21 cellular contexts compared by ENCODE assay signal in genomic region chr11:111908639-111909305, GRCh38. TPM values are rescaled to one million over a fixed set of nuclear protein-coding genes. Genes with fewer than 3 reads are reported as not detected.
DNase-seq lines count a peak whose midpoint lies in the region; TF ChIP-seq lines count a peak whose summit lies in the region.
"Had no signal": no experiment of that assay in that cellular context is flagged by ENCODE, and none has a peak within 500 bp of the region (broad histone marks: within the 10 kb centered on the region; RNA-seq: fewer than 3 reads in every experiment).

No MANE protein-coding gene starts in this region.

- no peaks in the 10 kb centered on the region for H3K9me3 ChIP-seq in mesenchymal stem cell (ENCODE audit: control insufficient read depth, low read length)
- H3K9me3 ChIP-seq in stomach smooth muscle (ENCODE audit: control insufficient read depth in 2 of 2, low read length in 2 of 2): no peaks in the 10 kb centered on the region
- H3K9me3 ChIP-seq in stomach: no peaks in the 10 kb centered on the region
- H3K9me3 ChIP-seq: adrenal gland had no signal

- no peak for TF ChIP-seq POLR2A in stomach (IDR thresholded peaks at IDR 0.05)

- H2AK5ac ChIP-seq in mesenchymal stem cell (ENCODE audit: low read length, severe bottlenecking): no peak overlapping the region

- no peaks in the 10 kb centered on the region for H3K79me1 ChIP-seq in mesenchymal stem cell (replicated peaks; ENCODE audit: low read length, poor library complexity, severe bottlenecking)

- peaks cover 10% of the 10 kb centered on the region for H3K4me1 ChIP-seq in mesenchymal stem cell (ENCODE audit: control insufficient read depth, insufficient read depth, low read depth, low read length)
- H3K4me1 ChIP-seq in stomach smooth muscle (ENCODE audit: control insufficient read depth, insufficient read depth, low read length): peaks cover 41% of the 10 kb centered on the region
- peaks cover 0 to 27% (median 11%) of the 10 kb centered on the region in 4 donors for H3K4me1 ChIP-seq in stomach

- no peak for TF ChIP-seq CTCF in stomach (IDR thresholded peaks at IDR 0.05)

- H3K27me3 ChIP-seq in mesenchymal stem cell (ENCODE audit: control insufficient read depth in 1 of 2, insufficient read depth in 1 of 2, low read length in 2 of 2) (peaks cover 0 to 17% of the 10 kb centered on the region in 2 experiments), stomach smooth muscle (ENCODE audit: control insufficient read depth in 1 of 2, insufficient read depth in 2 of 2, low read length in 2 of 2) (no peaks in the 10 kb centered on the region), stomach (peaks cover 0 to 14% (median 10%) of the 10 kb centered on the region in 3 donors)
- H3K27me3 ChIP-seq: adrenal gland, neural progenitor cell had no signal

- H2BK120ac ChIP-seq in mesenchymal stem cell (ENCODE audit: low read depth, low read length): no peak overlapping the region

- H4K8ac ChIP-seq in mesenchymal stem cell (ENCODE audit: low read length): no peak overlapping the region

- TF ChIP-seq EP300 in stomach (IDR thresholded peaks at IDR 0.05): no peak

- 91% methylated on average over 5 of the region's 5 CpGs for WGBS in mesenchymal stem cell
- 75 to 80% (median 80%) methylated on average over 5 of the region's 5 CpGs for WGBS in stomach, 5 donors

- no peak overlapping the region for H2AFZ ChIP-seq in mesenchymal stem cell (ENCODE audit: low read depth, low read length)
- H2AFZ ChIP-seq: neural progenitor cell had no signal

- no peak overlapping the region for H2BK15ac ChIP-seq in mesenchymal stem cell (ENCODE audit: low read depth, poor library complexity, severe bottlenecking)

- H3K27ac ChIP-seq in caudate nucleus (ENCODE audit: low read depth, low read length): peak overlapping the region; percentile 99
- no peak overlapping the region for H3K27ac ChIP-seq in mesenchymal stem cell (ENCODE audit: low read length, poor library complexity, severe bottlenecking)
- peak overlapping the region; percentile 94 for H3K27ac ChIP-seq in stomach smooth muscle (ENCODE audit: low read length)
- peak overlapping the region in 2 of 5 donors; percentile 4 to 94 for H3K27ac ChIP-seq in stomach
- H3K27ac ChIP-seq: adrenal gland, neural progenitor cell had no signal

- no peak overlapping the region for H2BK12ac ChIP-seq in mesenchymal stem cell (ENCODE audit: low read length in 2 of 2)

- H3K14ac ChIP-seq in mesenchymal stem cell (ENCODE audit: low read length in 2 of 2): no peak overlapping the region

- in situ Hi-C loops in G401 (cut with HindIII; ENCODE audit: low sequenced_read_pairs): no loop called here

- H3K9ac ChIP-seq in mesenchymal stem cell (ENCODE audit: low read length) (peak overlapping the region; percentile 97), stomach smooth muscle (ENCODE audit: low read length in 2 of 2) (peak overlapping the region in 1 of 2 donors; percentile 0)
- H3K9ac ChIP-seq: neural progenitor cell had no signal

- no peak overlapping the region for H4K91ac ChIP-seq in mesenchymal stem cell (ENCODE audit: low read length)

- H3K18ac ChIP-seq in mesenchymal stem cell (ENCODE audit: low read depth in 1 of 2, low read length in 2 of 2): no peak overlapping the region

- no peak overlapping the region for H3K4me2 ChIP-seq in mesenchymal stem cell (ENCODE audit: low read length, poor library complexity, severe bottlenecking)
- H3K4me2 ChIP-seq: neural progenitor cell had no signal

- H2BK5ac ChIP-seq in mesenchymal stem cell (ENCODE audit: low read depth, low read length, poor library complexity, severe bottlenecking): no peak overlapping the region

- intact Hi-C loops in stomach (cut with DNase I; ENCODE audit: low total_unique reads): no loop called here

- no peak overlapping the region for H3K4ac ChIP-seq in mesenchymal stem cell (ENCODE audit: low read depth in 1 of 2, low read length in 2 of 2)

- DNase-seq in G401 (ENCODE audit: low spot score) (peak; percentile 13), caudate nucleus (lab: John Stamatoyannopoulos, UW) (no peak), mesenchymal stem cell (no peak), stomach (no peak), NCI-H524 treated with DMSO at 0.1 percent for 48 hours (lab: John Stamatoyannopoulos, UW) (no peak), NCI-H2196 (lab: John Stamatoyannopoulos, UW; ENCODE audit: unreplicated experiment) (no peak), DMS 273 treated with DMSO at 0.1 percent for 48 hours (lab: John Stamatoyannopoulos, UW) (no peak)
- DNase-seq: activated CD4-positive, alpha-beta T cell treated with anti-CD3 and anti-CD28 coated beads, Interleukin-2, amount 10 ng/mL, durations not matched to agents 7 days and 5 days; activated CD8-positive, alpha-beta memory T cell treated with anti-CD3 and anti-CD28 coated beads, Interleukin-2, amount 50 U/mL, for 4 hours; activated effector memory CD4-positive, alpha-beta T cell treated with Interleukin-2 at 50 U/mL for 16 hours; adrenal gland; DMS153; HCEC 1CT; NCI-H1436; NCI-H526 treated with DMSO at 0.1 percent for 48 hours; SHP77; stimulated activated naive B cell treated with anti-CD40 and anti-IgM and Interleukin-4, amounts not matched to agents 10 μg/mL and 1 μg/mL and 100 μg/mL, for 72 hours had no signal

- H3K4me3 ChIP-seq in mesenchymal stem cell (ENCODE audit: insufficient read depth in 1 of 2, low read depth in 1 of 2, low read length in 2 of 2) (no peak overlapping the region), stomach smooth muscle (ENCODE audit: low read length in 2 of 2) (peak overlapping the region in 1 of 2 donors; percentile 83), stomach (peak overlapping the region in 1 of 4 donors; percentile 46)
- H3K4me3 ChIP-seq: neural progenitor cell had no signal

- no peak overlapping the region for H3K23ac ChIP-seq in mesenchymal stem cell (ENCODE audit: low read length in 2 of 2)

- peaks cover 0 to 40% of the 10 kb centered on the region in 2 experiments for H3K36me3 ChIP-seq in mesenchymal stem cell (ENCODE audit: control insufficient read depth in 1 of 2, insufficient read depth in 2 of 2, low read depth in 1 of 2, low read length in 2 of 2)
- peaks cover 2 to 14% of the 10 kb centered on the region in 2 donors for H3K36me3 ChIP-seq in stomach smooth muscle (ENCODE audit: control insufficient read depth in 2 of 2, insufficient read depth in 2 of 2, low read length in 2 of 2)
- H3K36me3 ChIP-seq in stomach: peaks cover 0 to 13% (median 0%) of the 10 kb centered on the region in 4 donors
- H3K36me3 ChIP-seq: adrenal gland, neural progenitor cell had no signal

RNA-seq across cellular contexts. Expression of gene CRYAB, which starts 2.8 kb away (rescaled TPM):
- 153 and 175 TPM in 2 replicates for total RNA-seq in G401 (2014; rRNA removed; shearing (Covaris generic))
- 9.0 TPM for polyA plus RNA-seq in mesenchymal stem cell (2013, experiment 1 of 2)
- polyA plus RNA-seq in mesenchymal stem cell (2013, experiment 2 of 2): 9.8 TPM
- 100 to 1,000 TPM in 2 of 5 donors, 10 to 100 TPM in 3; 28.4 to 207 (median 47.3) TPM for total RNA-seq in stomach
- polyA plus RNA-seq in stomach: 100 to 1,000 TPM in 1 of 3 donors, 10 to 100 TPM in 2; 75.6 to 122 (median 85.7) TPM
- total RNA-seq: activated CD4-positive, alpha-beta T cell treated with anti-CD3 and anti-CD28 coated beads, Interleukin-2, amount 10 ng/mL, durations not matched to agents 7 days and 5 days; OCI-LY7 had no signal

RNA-seq across cellular contexts. Expression of gene HSPB2, which starts 3.8 kb away (rescaled TPM):
- total RNA-seq in G401 (2014; rRNA removed; shearing (Covaris generic)): 11.7 and 30.6 TPM in 2 replicates
- 0.10 TPM for polyA plus RNA-seq in mesenchymal stem cell (2013, experiment 1 of 2)
- polyA plus RNA-seq in mesenchymal stem cell (2013, experiment 2 of 2): not detected
- total RNA-seq in stomach: under 1 TPM in 1 of 5 donors, not detected in 4; 0.37 TPM
- polyA plus RNA-seq in stomach: 1 to 10 TPM; 2.0 to 5.1 (median 4.0) TPM
- total RNA-seq: activated CD4-positive, alpha-beta T cell treated with anti-CD3 and anti-CD28 coated beads, Interleukin-2, amount 10 ng/mL, durations not matched to agents 7 days and 5 days; M059J; OCI-LY7 had no signal

RNA-seq across cellular contexts. Expression of gene C11orf52, which starts 9.9 kb away (rescaled TPM):
- 11.8 and 26.1 TPM in 2 replicates for total RNA-seq in G401 (2014; rRNA removed; shearing (Covaris generic))
- polyA plus RNA-seq in mesenchymal stem cell (2013, experiment 1 of 2): 0.41 TPM
- 0.30 TPM for polyA plus RNA-seq in mesenchymal stem cell (2013, experiment 2 of 2)
- 10 to 100 TPM in 2 of 5 donors, 1 to 10 TPM in 2, not detected in 1; 3.9 to 18.7 (median 12.5) TPM for total RNA-seq in stomach
- polyA plus RNA-seq in stomach: 10 to 100 TPM; 28.0 to 43.4 (median 35.0) TPM
- total RNA-seq: M059J, OCI-LY7 had no signal

RNA-seq across cellular contexts. Expression of gene DIXDC1, which starts 28.4 kb away (rescaled TPM):
- total RNA-seq in G401 (2014; rRNA removed; shearing (Covaris generic)): 64.4 and 67.8 TPM in 2 replicates
- polyA plus RNA-seq in mesenchymal stem cell (2013, experiment 1 of 2): 8.6 TPM
- 8.7 TPM for polyA plus RNA-seq in mesenchymal stem cell (2013, experiment 2 of 2)
- total RNA-seq in stomach: 100 to 1,000 TPM in 1 of 5 donors, 10 to 100 TPM in 4; 19.1 to 128 (median 60.4) TPM
- polyA plus RNA-seq in stomach: 10 to 100 TPM in 2 of 3 donors, 1 to 10 TPM in 1; 6.2 to 15.6 (median 11.3) TPM

RNA-seq across cellular contexts. Expression of gene CFAP68, which starts 29.4 kb away (rescaled TPM):
- 41.0 and 66.8 TPM in 2 replicates for total RNA-seq in G401 (2014; rRNA removed; shearing (Covaris generic))
- polyA plus RNA-seq in mesenchymal stem cell (2013, experiment 1 of 2): 14.6 TPM
- 13.8 TPM for polyA plus RNA-seq in mesenchymal stem cell (2013, experiment 2 of 2)
- total RNA-seq in stomach: 10 to 100 TPM in 1 of 5 donors, 1 to 10 TPM in 3, not detected in 1; 3.9 to 51.9 (median 5.3) TPM
- polyA plus RNA-seq in stomach: 10 to 100 TPM; 40.2 to 50.7 (median 40.7) TPM
